2 cellular contexts compared by ENCODE assay signal in genomic region chr14:32998433-32998832, GRCh38.
A peak's percentile ranks its signal among the peaks of the same experiment; 100 is the strongest.
TF ChIP-seq lines count a peak whose summit lies in the region.

No MANE protein-coding gene starts in this region.

TF ChIP-seq in GM12878, 131 proteins besides CTCF, POLR2A, EP300 and RAD21:
- no peak for TF ChIP-seq SMAD1 (IDR thresholded peaks at IDR 0.05; ENCODE audit: low read depth, partially characterized antibody)

TF ChIP-seq in HepG2, 621 proteins besides CTCF, POLR2A, EP300 and RAD21:
- TF ChIP-seq HNRNPK (IDR thresholded peaks at IDR 0.05; ENCODE audit: low read depth, low read length, poor library complexity, severe bottlenecking) (peak; percentile 25), FOXA1 (IDR thresholded peaks at IDR 0.05) (no peak), FOXA1 (CRISPR knock-in tag; IDR thresholded peaks at IDR 0.05) (no peak)
